Comparison of ENCODE assay signal across 18 cellular contexts in genomic region chr3:57647292-57647940, GRCh38. TPM values are rescaled to one million over a fixed set of nuclear protein-coding genes. Genes with fewer than 3 reads are reported as not detected.
DNase-seq lines count a peak whose midpoint lies in the region; ATAC-seq, FAIRE-seq and TF ChIP-seq lines count a peak whose summit lies in the region.
"Had no signal": no experiment of that assay in that cellular context is flagged by ENCODE, and none has a peak within 500 bp of the region (broad histone marks: within the 10 kb centered on the region; RNA-seq: fewer than 3 reads in every experiment).

No MANE protein-coding gene starts in this region.

- TF ChIP-seq CTCF in kidney (IDR thresholded peaks at IDR 0.05; ENCODE audit: borderline replicate concordance, extremely low read depth, insufficient read depth) (no peak), GM13977 (IDR thresholded peaks at IDR 0.05; ENCODE audit: extremely low read depth, insufficient read depth, missing control alignments) (no peak)

- H3K36me3 ChIP-seq in kidney (ENCODE audit: control insufficient read depth in 1 of 2, insufficient read depth in 2 of 2, low read length in 2 of 2), result peaks cover 1 to 5% of the 10 kb centered on the region in 2 donors
- H3K36me3 ChIP-seq: colonic mucosa had no signal

- CTCF ChIA-PET in activated CD4-positive, alpha-beta memory T cell treated with anti-CD3 and anti-CD28 coated beads, Interleukin-2, amount 10 ng/mL, durations not matched to agents 7 days and 5 days (lab: Charles Lee), result no interaction called here

- H3K27ac ChIP-seq in kidney (ENCODE audit: low read depth in 2 of 2, low read length in 2 of 2), result no peak overlapping the region
- H3K27ac ChIP-seq: colonic mucosa, WERI-Rb-1 had no signal

- H3K9ac ChIP-seq in kidney (ENCODE audit: low read length in 2 of 2), result no peak overlapping the region

- no peak for DNase-seq in stimulated activated naive CD8-positive, alpha-beta T cell treated with anti-CD3 and anti-CD28 coated beads, Interleukin-15, Interleukin-2, amounts not matched to agents 100 U/mL and 50 U/mL, for 24 hours
- no peak for DNase-seq in activated CD4-positive, alpha-beta memory T cell treated with anti-CD3 and anti-CD28 coated beads, Interleukin-2, amount 10 ng/mL, durations not matched to agents 7 days and 5 days
- DNase-seq in kidney (peak; percentile 11), GM13977 (ENCODE audit: low spot score) (no peak), NCI-H1930 (lab: John Stamatoyannopoulos, UW) (no peak), anterior cingulate cortex (lab: John Stamatoyannopoulos, UW) (no peak)
- DNase-seq: activated CD8-positive, alpha-beta memory T cell treated with anti-CD3 and anti-CD28 coated beads, Interleukin-2, amount 50 U/mL, for 4 hours; amniotic stem cell; colonic mucosa; esophagus squamous epithelium; left cardiac atrium; NCI-H187; NCI-H524 treated with DMSO at 0.1 percent for 48 hours; WERI-Rb-1 had no signal

- no peak for FAIRE-seq in kidney (lab: Jason Lieb, UNC)
- FAIRE-seq: H1 had no signal

- H3K27ac Mint-ChIP-seq in stimulated activated naive CD8-positive, alpha-beta T cell treated with anti-CD3 and anti-CD28 coated beads, Interleukin-15, Interleukin-2, amounts not matched to agents 100 ng/mL and 50 ng/mL, for 24 hours, result peak overlapping the region; percentile 1
- peak overlapping the region; percentile 23 for H3K27ac Mint-ChIP-seq in activated CD4-positive, alpha-beta memory T cell treated with anti-CD3 and anti-CD28 coated beads, Interleukin-2, amount 10 ng/mL, durations not matched to agents 7 days and 5 days

- peaks cover 53% of the 10 kb centered on the region for H3K36me3 Mint-ChIP-seq in stimulated activated naive CD8-positive, alpha-beta T cell treated with anti-CD3 and anti-CD28 coated beads, Interleukin-15, Interleukin-2, amounts not matched to agents 100 ng/mL and 50 ng/mL, for 24 hours (ENCODE audit: low read depth)
- H3K36me3 Mint-ChIP-seq in activated CD4-positive, alpha-beta memory T cell treated with anti-CD3 and anti-CD28 coated beads, Interleukin-2, amount 10 ng/mL, durations not matched to agents 7 days and 5 days (ENCODE audit: low read depth), result peaks cover 77% of the 10 kb centered on the region

- no peaks in the 10 kb centered on the region for H3K9me3 Mint-ChIP-seq in stimulated activated naive CD8-positive, alpha-beta T cell treated with anti-CD3 and anti-CD28 coated beads, Interleukin-15, Interleukin-2, amounts not matched to agents 100 ng/mL and 50 ng/mL, for 24 hours
- peaks cover 12% of the 10 kb centered on the region for H3K9me3 Mint-ChIP-seq in activated CD4-positive, alpha-beta memory T cell treated with anti-CD3 and anti-CD28 coated beads, Interleukin-2, amount 10 ng/mL, durations not matched to agents 7 days and 5 days

- H3K27me3 Mint-ChIP-seq in stimulated activated naive CD8-positive, alpha-beta T cell treated with anti-CD3 and anti-CD28 coated beads, Interleukin-15, Interleukin-2, amounts not matched to agents 100 ng/mL and 50 ng/mL, for 24 hours, result no peaks in the 10 kb centered on the region
- H3K27me3 Mint-ChIP-seq in activated CD4-positive, alpha-beta memory T cell treated with anti-CD3 and anti-CD28 coated beads, Interleukin-2, amount 10 ng/mL, durations not matched to agents 7 days and 5 days, result no peaks in the 10 kb centered on the region

- no peak overlapping the region for H3K4me3 Mint-ChIP-seq in stimulated activated naive CD8-positive, alpha-beta T cell treated with anti-CD3 and anti-CD28 coated beads, Interleukin-15, Interleukin-2, amounts not matched to agents 100 ng/mL and 50 ng/mL, for 24 hours
- H3K4me3 Mint-ChIP-seq in activated CD4-positive, alpha-beta memory T cell treated with anti-CD3 and anti-CD28 coated beads, Interleukin-2, amount 10 ng/mL, durations not matched to agents 7 days and 5 days, result no peak overlapping the region

- no peak for ATAC-seq in stimulated activated naive CD8-positive, alpha-beta T cell treated with anti-CD3 and anti-CD28 coated beads, Interleukin-15, Interleukin-2, amounts not matched to agents 100 U/mL and 50 U/mL, for 24 hours
- ATAC-seq in HG03469 (IDR thresholded peaks at IDR 0.05; ENCODE audit: unreplicated experiment), result no peak

- no peaks in the 10 kb centered on the region for H3K4me1 ChIP-seq in kidney (ENCODE audit: control insufficient read depth in 1 of 2, insufficient read depth in 1 of 2, low read depth in 1 of 2, low read length in 2 of 2)
- H3K4me1 ChIP-seq: colonic mucosa had no signal

- in situ Hi-C loops in GM13977 (cut with MboI; ENCODE audit: low pct_unique_long_range_greater_than_20kb, low sequenced_read_pairs, unreplicated experiment), result no loop called here

- POLR2A ChIA-PET in activated CD4-positive, alpha-beta memory T cell treated with anti-CD3 and anti-CD28 coated beads, Interleukin-2, amount 10 ng/mL, durations not matched to agents 7 days and 5 days (lab: Charles Lee), result no interaction called here

- peaks cover 11% of the 10 kb centered on the region for H3K4me1 Mint-ChIP-seq in stimulated activated naive CD8-positive, alpha-beta T cell treated with anti-CD3 and anti-CD28 coated beads, Interleukin-15, Interleukin-2, amounts not matched to agents 100 ng/mL and 50 ng/mL, for 24 hours (ENCODE audit: low read depth)
- H3K4me1 Mint-ChIP-seq in activated CD4-positive, alpha-beta memory T cell treated with anti-CD3 and anti-CD28 coated beads, Interleukin-2, amount 10 ng/mL, durations not matched to agents 7 days and 5 days, result peaks cover 13% of the 10 kb centered on the region

- peaks cover 3 to 8% of the 10 kb centered on the region in 2 donors for H3K9me3 ChIP-seq in kidney (ENCODE audit: control insufficient read depth in 1 of 2, low read length in 2 of 2)
- H3K9me3 ChIP-seq: colonic mucosa had no signal

- intact Hi-C loops in kidney (cut with DNase I), result no loop called here

- H3K4me3 ChIP-seq in kidney (ENCODE audit: low read length in 2 of 2), result no peak overlapping the region
- H3K4me3 ChIP-seq: colonic mucosa, esophagus squamous epithelium, tibial nerve had no signal

RNA-seq across cellular contexts. Expression of gene DENND6A, which starts 45.5 kb away (rescaled TPM):
- 10 to 100 TPM; 28.5 to 29.6 TPM for total RNA-seq in activated CD4-positive, alpha-beta memory T cell treated with anti-CD3 and anti-CD28 coated beads, Interleukin-2, amount 10 ng/mL, durations not matched to agents 7 days and 5 days
- total RNA-seq in kidney, result 38.4 TPM
- 7.8 TPM for polyA plus RNA-seq in kidney (ENCODE audit: insufficient read depth, low read depth, low replicate concordance)

RNA-seq across cellular contexts. Expression of gene ARF4, which starts 50.3 kb away (rescaled TPM):
- 10 to 100 TPM; 64.9 to 68.9 TPM for total RNA-seq in activated CD4-positive, alpha-beta memory T cell treated with anti-CD3 and anti-CD28 coated beads, Interleukin-2, amount 10 ng/mL, durations not matched to agents 7 days and 5 days
- 123 TPM for total RNA-seq in kidney
- 131 TPM for polyA plus RNA-seq in kidney (ENCODE audit: insufficient read depth, low read depth, low replicate concordance)
